In the genomic region with DNA sequence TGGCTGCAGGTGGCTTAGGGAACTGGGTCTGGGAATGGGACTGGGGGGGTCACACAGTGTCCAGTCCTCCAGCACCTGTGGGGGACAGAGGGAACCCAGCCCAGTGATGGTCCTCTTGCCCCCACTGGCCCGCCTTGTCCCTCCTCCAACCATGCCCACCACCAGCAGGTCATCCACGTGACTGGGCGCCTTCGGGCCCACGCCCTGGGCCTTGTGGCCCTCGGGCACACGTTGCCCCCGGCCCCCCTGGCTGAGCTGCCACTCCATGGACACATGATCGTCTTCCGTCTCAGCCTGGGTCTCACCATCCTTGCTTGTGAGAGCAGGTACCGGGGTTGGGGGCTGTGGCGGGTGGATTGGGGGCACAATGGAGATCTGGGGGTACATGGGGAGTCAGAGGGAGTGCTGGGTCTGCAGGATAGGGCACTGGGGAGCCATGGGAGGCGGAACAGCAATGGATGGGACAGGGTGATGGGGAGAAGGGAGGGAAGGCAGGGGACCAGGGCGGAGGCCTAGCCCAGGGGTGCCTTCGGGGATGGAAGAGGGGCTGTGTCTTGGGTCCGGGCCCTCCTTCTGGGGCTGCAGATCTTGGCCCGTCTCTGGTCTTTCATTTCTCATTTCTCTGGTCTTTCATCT, we compare ENCODE assay signal across 1 cellular context.
TF ChIP-seq lines count a peak whose summit lies in the region.

No MANE protein-coding gene starts in this region.

TF ChIP-seq in K562, 482 proteins besides CTCF, POLR2A, EP300 and RAD21:
- TF ChIP-seq POLR2G (IDR thresholded peaks at IDR 0.05; ENCODE audit: low read depth, low read length) (peak; percentile 48; the same call in 1 of the 2 replicates), RBFOX2 (IDR thresholded peaks at IDR 0.05; ENCODE audit: low read depth, low read length) (peak; percentile 31; the same call in 1 of the 2 replicates)
- TF ChIP-seq, protein P1, sequence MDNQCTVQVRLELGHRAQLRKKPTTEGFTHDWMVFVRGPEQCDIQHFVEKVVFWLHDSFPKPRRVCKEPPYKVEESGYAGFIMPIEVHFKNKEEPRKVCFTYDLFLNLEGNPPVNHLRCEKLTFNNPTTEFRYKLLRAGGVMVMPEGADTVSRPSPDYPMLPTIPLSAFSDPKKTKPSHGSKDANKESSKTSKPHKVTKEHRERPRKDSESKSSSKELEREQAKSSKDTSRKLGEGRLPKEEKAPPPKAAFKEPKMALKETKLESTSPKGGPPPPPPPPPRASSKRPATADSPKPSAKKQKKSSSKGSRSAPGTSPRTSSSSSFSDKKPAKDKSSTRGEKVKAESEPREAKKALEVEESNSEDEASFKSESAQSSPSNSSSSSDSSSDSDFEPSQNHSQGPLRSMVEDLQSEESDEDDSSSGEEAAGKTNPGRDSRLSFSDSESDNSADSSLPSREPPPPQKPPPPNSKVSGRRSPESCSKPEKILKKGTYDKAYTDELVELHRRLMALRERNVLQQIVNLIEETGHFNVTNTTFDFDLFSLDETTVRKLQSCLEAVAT (IDR thresholded peaks at IDR 0.05): no peak
